2 cellular contexts compared by ENCODE assay signal in genomic region chr6:46491201-46491788, GRCh38.
TF ChIP-seq lines count a peak whose summit lies in the region.

TSS of gene RCAN2 (minus strand) at chr6:46491449.

TF ChIP-seq in WTC11, 78 proteins besides CTCF, POLR2A, EP300 and RAD21:
- peak; percentile 76; the same call in 1 of the 2 replicates for TF ChIP-seq HMGXB4 (CRISPR knock-in tag; IDR thresholded peaks at IDR 0.05)
- TF ChIP-seq ZSCAN18 (CRISPR knock-in tag; IDR thresholded peaks at IDR 0.05): no peak
- 0 out of 2 replicates have a peak, but pooled peaks have one; percentile 26 for TF ChIP-seq CREM (CRISPR knock-in tag; IDR thresholded peaks at IDR 0.05)
- peak; percentile 58; the same call in 1 of the 2 replicates for TF ChIP-seq FOXP1 (CRISPR knock-in tag; IDR thresholded peaks at IDR 0.05; ENCODE audit: borderline replicate concordance)
- TF ChIP-seq ZNF416 (CRISPR knock-in tag; IDR thresholded peaks at IDR 0.05): 0 out of 2 replicates have a peak, but pooled peaks have one; percentile 62
TF ChIP-seq in WTC11: peak in this region for 4.

TF ChIP-seq in H1, 55 proteins besides CTCF, POLR2A, EP300 and RAD21 (continued from another document):
- TF ChIP-seq SIN3A (conservative IDR thresholded peaks at IDR 0.05 in 1 of 2, IDR thresholded peaks at IDR 0.05 in 1 of 2; ENCODE audit: low read depth in 1 of 2, low read length in 2 of 2): peak in 1 of 2 experiments; percentile 61; a peak in 1 of 4 replicates
- no peak for TF ChIP-seq SP2 (IDR thresholded peaks at IDR 0.05; ENCODE audit: low read length)
- TF ChIP-seq HDAC2 (IDR thresholded peaks at IDR 0.05; ENCODE audit: borderline replicate concordance in 1 of 2, low read depth in 2 of 2, low read length in 2 of 2): no peak
- TF ChIP-seq KDM4A (IDR thresholded peaks at IDR 0.05; ENCODE audit: low read depth, low read length, severe bottlenecking): peak; percentile 94
